8 cellular contexts compared by ENCODE assay signal in the genomic region with DNA sequence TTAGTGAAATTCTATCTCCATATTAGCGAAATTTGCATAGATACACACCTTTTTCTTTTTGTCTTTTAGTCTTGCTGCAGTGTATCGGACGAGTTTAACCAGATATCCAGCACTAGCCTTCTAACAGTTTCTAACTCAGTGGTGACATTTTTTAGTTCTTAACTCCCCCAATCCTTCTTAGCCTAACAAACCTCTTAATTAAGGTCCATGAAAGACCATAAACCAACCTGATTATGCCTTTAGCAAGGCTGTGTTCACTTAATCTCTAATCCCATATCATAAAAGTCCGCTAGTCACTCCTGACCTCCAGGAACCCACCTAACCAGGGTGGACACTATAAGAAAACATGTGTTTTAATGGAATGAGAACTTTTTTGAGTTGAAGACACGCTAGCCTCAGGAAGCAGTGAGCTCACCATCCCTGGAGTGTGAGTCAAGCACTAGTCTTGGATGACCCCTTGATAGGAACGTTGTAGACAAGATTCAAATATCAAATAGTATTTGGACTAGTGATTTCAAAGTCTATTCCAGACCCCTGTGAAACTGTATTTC. TPM values are rescaled to one million over a fixed set of nuclear protein-coding genes. Genes with fewer than 3 reads are reported as not detected.
DNase-seq lines count a peak whose midpoint lies in the region; ATAC-seq and TF ChIP-seq lines count a peak whose summit lies in the region.

No MANE protein-coding gene starts in this region.

- ATAC-seq in activated CD8-positive, alpha-beta memory T cell treated with anti-CD3 and anti-CD28 coated beads, Interleukin-2, amount 10 ng/mL, durations not matched to agents 7 days and 5 days, result no peak
- ATAC-seq in natural killer cell (no peak), GM18867 (IDR thresholded peaks at IDR 0.05; ENCODE audit: unreplicated experiment) (no peak)

- H3K9me3 Mint-ChIP-seq in activated CD8-positive, alpha-beta memory T cell treated with anti-CD3 and anti-CD28 coated beads, Interleukin-2, amount 10 ng/mL, durations not matched to agents 7 days and 5 days (ENCODE audit: low read depth), result no peaks in the 10 kb centered on the region
- H3K9me3 Mint-ChIP-seq in natural killer cell, result no peaks in the 10 kb centered on the region

- intact Hi-C loops in natural killer cell (cut with micrococcal nuclease), result loop anchor here (5.0 to 10.0 kb wide), 2 partner anchors 114 to 742 kb away; a partner anchor contains a TSS

- CTCF ChIA-PET in activated CD8-positive, alpha-beta memory T cell treated with anti-CD3 and anti-CD28 coated beads, Interleukin-2, amount 10 ng/mL, durations not matched to agents 7 days and 5 days (lab: Charles Lee), result interaction anchor here (0.6 to 7.8 kb wide), 5 partner anchors 9 to 369 kb away, joined by 3 to 71 read pairs (median 5); a partner anchor contains a TSS

- H3K27ac Mint-ChIP-seq in activated CD8-positive, alpha-beta memory T cell treated with anti-CD3 and anti-CD28 coated beads, Interleukin-2, amount 10 ng/mL, durations not matched to agents 7 days and 5 days, result peak overlapping the region; percentile 96
- H3K27ac Mint-ChIP-seq in natural killer cell, result peak overlapping the region; percentile 99 to 100

- H3K27me3 Mint-ChIP-seq in activated CD8-positive, alpha-beta memory T cell treated with anti-CD3 and anti-CD28 coated beads, Interleukin-2, amount 10 ng/mL, durations not matched to agents 7 days and 5 days, result no peaks in the 10 kb centered on the region
- no peaks in the 10 kb centered on the region for H3K27me3 Mint-ChIP-seq in natural killer cell (ENCODE audit: low read depth in 2 of 2)

- peaks cover 66% of the 10 kb centered on the region for H3K36me3 Mint-ChIP-seq in activated CD8-positive, alpha-beta memory T cell treated with anti-CD3 and anti-CD28 coated beads, Interleukin-2, amount 10 ng/mL, durations not matched to agents 7 days and 5 days
- no peaks in the 10 kb centered on the region for H3K36me3 Mint-ChIP-seq in natural killer cell

- peak overlapping the region; percentile 96 for H3K4me3 Mint-ChIP-seq in activated CD8-positive, alpha-beta memory T cell treated with anti-CD3 and anti-CD28 coated beads, Interleukin-2, amount 10 ng/mL, durations not matched to agents 7 days and 5 days
- peak overlapping the region; percentile 100 for H3K4me3 Mint-ChIP-seq in natural killer cell

- peaks cover 33% of the 10 kb centered on the region for H3K4me1 Mint-ChIP-seq in activated CD8-positive, alpha-beta memory T cell treated with anti-CD3 and anti-CD28 coated beads, Interleukin-2, amount 10 ng/mL, durations not matched to agents 7 days and 5 days
- peaks cover 44 to 54% of the 10 kb centered on the region in 2 donors for H3K4me1 Mint-ChIP-seq in natural killer cell

- no peak for TF ChIP-seq CTCF in natural killer cell (IDR thresholded peaks at IDR 0.05)

- no peak for DNase-seq in activated CD8-positive, alpha-beta memory T cell treated with anti-CD3 and anti-CD28 coated beads, Interleukin-2, amount 10 ng/mL, durations not matched to agents 7 days and 5 days
- no peak for DNase-seq in activated CD8-positive, alpha-beta memory T cell treated with anti-CD3 and anti-CD28 coated beads, Interleukin-2, amount 50 U/mL, for 48 hours
- DNase-seq in OCI-M1 (lab: John Stamatoyannopoulos, UW), result peak; percentile 68
- peak; percentile 85 for DNase-seq in dermis blood vessel endothelial cell
- DNase-seq in natural killer cell, result no peak
- no peak for DNase-seq in GOT3 (lab: John Stamatoyannopoulos, UW)
- no peak for DNase-seq in T1000 (lab: John Stamatoyannopoulos, UW)

RNA-seq across cellular contexts. Expression of a gene that starts 9.4 kb away (rescaled TPM):
- 100 to 1,000 TPM in 1 of 2 experiments, 10 to 100 TPM in 1; 99.2 to 105 TPM for total RNA-seq in activated CD8-positive, alpha-beta memory T cell treated with anti-CD3 and anti-CD28 coated beads, Interleukin-2, amount 10 ng/mL, durations not matched to agents 7 days and 5 days
- total RNA-seq in dermis blood vessel endothelial cell, result 67.7 and 75.4 TPM in 2 replicates
- total RNA-seq in natural killer cell, result 100 to 1,000 TPM; 119 to 207 (median 130) TPM

RNA-seq across cellular contexts. Expression of a gene that starts 30.6 kb away (rescaled TPM):
- 10 to 100 TPM; 15.1 to 16.8 TPM for total RNA-seq in activated CD8-positive, alpha-beta memory T cell treated with anti-CD3 and anti-CD28 coated beads, Interleukin-2, amount 10 ng/mL, durations not matched to agents 7 days and 5 days
- total RNA-seq in dermis blood vessel endothelial cell (0.17 and 0.84 TPM in 2 replicates), natural killer cell (1 to 10 TPM in 2 of 3 donors, under 1 TPM in 1; 0.45 to 2.6 (median 2.2) TPM)

RNA-seq across cellular contexts. Expression of a gene that starts 58.8 kb away (rescaled TPM):
- total RNA-seq in activated CD8-positive, alpha-beta memory T cell treated with anti-CD3 and anti-CD28 coated beads, Interleukin-2, amount 10 ng/mL, durations not matched to agents 7 days and 5 days, result 10 to 100 TPM in 1 of 2 experiments, 1 to 10 TPM in 1; 7.2 to 13.5 TPM
- total RNA-seq in dermis blood vessel endothelial cell, result 35.6 and 63.8 TPM in 2 replicates
- 1 to 10 TPM in 2 of 3 donors, under 1 TPM in 1; 0.70 to 1.6 (median 1.6) TPM for total RNA-seq in natural killer cell

Comparison
In these comparisons a context has a peak if more than half of its experiments do, and no peak if none do; other contexts are left out.
1. DNase-seq: peak in OCI-M1 (single experiment) and dermis blood vessel endothelial cell (single experiment); none in activated CD8-positive, alpha-beta memory T cell treated with anti-CD3 and anti-CD28 coated beads, Interleukin-2, amount 10 ng/mL, durations not matched to agents 7 days and 5 days (single experiment), activated CD8-positive, alpha-beta memory T cell treated with anti-CD3 and anti-CD28 coated beads, Interleukin-2, amount 50 U/mL, for 48 hours (single experiment), natural killer cell (single experiment), GOT3 (single experiment) and T1000 (single experiment).